In genomic region chr3:113615976-113616375, GRCh38 we compare ENCODE assay signal across 18 cellular contexts.
"Had no signal": no experiment of that assay in that cellular context is flagged by ENCODE, and none has a peak within 500 bp of the region (broad histone marks: within the 10 kb centered on the region; RNA-seq: fewer than 3 reads in every experiment).

No MANE protein-coding gene starts in this region.

- H3K27ac ChIP-seq: breast epithelium, dorsolateral prefrontal cortex, tibial nerve, uterus, VCaP had no signal

- H3K4me1 ChIP-seq: breast epithelium, tibial nerve, uterus had no signal

- H3K4me3 Mint-ChIP-seq: activated T-cell treated with anti-CD3 and anti-CD28 coated beads, Interleukin-2, amount 50 U/mL, for 72 hours; memory B cell; stimulated activated naive CD8-positive, alpha-beta T cell treated with anti-CD3 and anti-CD28 coated beads, Interleukin-15, Interleukin-2, amounts not matched to agents 100 ng/mL and 50 ng/mL, for 24 hours; T-helper 1 cell treated with Interleukin-12 subunit alpha and Interleukin-12 subunit beta and Interleukin-4 antibody, amounts not matched to agents 30 μg/mL and 1 μg/mL, for 36 hours had no signal

- H3K27ac Mint-ChIP-seq: activated T-cell treated with anti-CD3 and anti-CD28 coated beads, Interleukin-2, amount 50 U/mL, for 72 hours; memory B cell; T-helper 1 cell treated with Interleukin-12 subunit alpha and Interleukin-12 subunit beta and Interleukin-4 antibody, amounts not matched to agents 30 μg/mL and 1 μg/mL, for 36 hours had no signal

- H3K9me3 ChIP-seq: breast epithelium, tibial nerve, uterus had no signal

- DNase-seq: activated CD4-positive, alpha-beta T cell treated with anti-CD3 and anti-CD28 coated beads for 1 hour; activated CD4-positive, alpha-beta T cell treated with anti-CD3 and anti-CD28 coated beads, Interleukin-2, amount 50 U/mL, for 4 hours; activated effector memory CD4-positive, alpha-beta T cell treated with anti-CD3 and anti-CD28 coated beads, Interleukin-2, amount 50 U/mL, for 16 hours; activated naive CD4-positive, alpha-beta T cell treated with anti-CD3 and anti-CD28 coated beads, Interleukin-2, amount 50 U/mL, for 16 hours; activated T-cell treated with anti-CD3 and anti-CD28 coated beads, Interleukin-2, amount 50 U/mL, for 72 hours; foreskin fibroblast; glutamatergic neuron; kidney; occipital lobe; uterus had no signal

- H3K27me3 ChIP-seq: breast epithelium, dorsolateral prefrontal cortex, tibial nerve, uterus had no signal

- H3K9me3 Mint-ChIP-seq: activated T-cell treated with anti-CD3 and anti-CD28 coated beads, Interleukin-2, amount 50 U/mL, for 72 hours; memory B cell; stimulated activated naive CD8-positive, alpha-beta T cell treated with anti-CD3 and anti-CD28 coated beads, Interleukin-15, Interleukin-2, amounts not matched to agents 100 ng/mL and 50 ng/mL, for 24 hours; T-helper 1 cell treated with Interleukin-12 subunit alpha and Interleukin-12 subunit beta and Interleukin-4 antibody, amounts not matched to agents 30 μg/mL and 1 μg/mL, for 36 hours had no signal

- H3K27me3 Mint-ChIP-seq: memory B cell; stimulated activated naive CD8-positive, alpha-beta T cell treated with anti-CD3 and anti-CD28 coated beads, Interleukin-15, Interleukin-2, amounts not matched to agents 100 ng/mL and 50 ng/mL, for 24 hours had no signal

- H3K4me3 ChIP-seq: breast epithelium, dorsolateral prefrontal cortex, skin epidermis, tibial nerve, uterus had no signal

- ATAC-seq: activated T-cell treated with anti-CD3 and anti-CD28 coated beads, Interleukin-2, amount 50 U/mL, for 72 hours had no signal

- H3K36me3 ChIP-seq: breast epithelium, tibial nerve, uterus had no signal
